1 cellular context compared by ENCODE assay signal in genomic region chr15:75238150-75238549, GRCh38.
TF ChIP-seq lines count a peak whose summit lies in the region.

No MANE protein-coding gene starts in this region.

TF ChIP-seq in GM23338, 12 proteins besides CTCF, POLR2A, EP300 and RAD21 (continued from another document):
- TF ChIP-seq REST (IDR thresholded peaks at IDR 0.05; ENCODE audit: unreplicated experiment) (no peak), ZNF462 (CRISPR knock-in tag; IDR thresholded peaks at IDR 0.05) (no peak), EZH2phosphoT487 (IDR thresholded peaks at IDR 0.05; ENCODE audit: unreplicated experiment) (no peak)
